In the genomic region with DNA sequence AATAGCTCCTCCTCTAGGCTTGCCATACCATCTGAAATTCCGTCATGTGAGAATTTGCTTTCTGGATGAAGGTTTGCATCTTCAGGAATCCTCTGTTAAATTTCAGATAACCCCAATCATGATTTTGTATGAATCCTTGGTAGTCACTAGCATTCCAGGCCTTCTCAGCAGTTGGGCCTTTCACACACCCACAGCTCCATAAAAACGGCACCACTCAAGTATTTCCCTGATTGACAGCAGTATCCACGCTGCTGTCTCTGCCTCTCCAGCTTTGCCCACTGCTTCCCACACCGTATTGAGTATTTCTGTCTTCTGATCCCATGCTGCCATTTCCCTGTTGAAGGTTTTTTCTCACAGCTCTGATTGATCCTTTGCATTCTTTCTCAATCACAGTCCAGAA, we compare ENCODE assay signal across 27 cellular contexts.
"Had no signal": no experiment of that assay in that cellular context is flagged by ENCODE, and none has a peak within 500 bp of the region (broad histone marks: within the 10 kb centered on the region; RNA-seq: fewer than 3 reads in every experiment).

No MANE protein-coding gene starts in this region.

- H3K27me3 ChIP-seq: colonic mucosa, gastrocnemius medialis, heart left ventricle had no signal

- DNase-seq: colonic mucosa; cortex of kidney; effector CD8-positive, alpha-beta T cell; effector memory CD8-positive, alpha-beta T cell; endodermal cell; erythroblast; esophagus squamous epithelium; foreskin fibroblast; foreskin melanocyte; gastrocnemius medialis; heart left ventricle; hypothalamus; immature natural killer cell; islet precursor cell; kidney; kidney glomerular epithelial cell; left colon; left ventricle myocardium inferior; lower lobe of right lung; mesenchymal stem cell; mucosa of descending colon had no signal

- H3K79me2 ChIP-seq: hepatocyte had no signal

- H3K9me3 Mint-ChIP-seq: dendritic cell treated with granulocyte-macrophage colony-stimulating factor and Interleukin-4, amounts not matched to agents 40 ng/mL and 50 ng/mL, for 4 days; effector memory CD8-positive, alpha-beta T cell; endodermal cell; immature natural killer cell; mesothelial cell of epicardium had no signal

- H2AFZ ChIP-seq: hepatocyte had no signal

- H3K36me3 ChIP-seq: colonic mucosa, esophagus squamous epithelium, gastrocnemius medialis, heart left ventricle, left ventricle myocardium inferior, lower lobe of right lung had no signal

- H3K4me3 Mint-ChIP-seq: dendritic cell treated with granulocyte-macrophage colony-stimulating factor and Interleukin-4, amounts not matched to agents 40 ng/mL and 50 ng/mL, for 4 days; effector memory CD8-positive, alpha-beta T cell; endodermal cell; immature natural killer cell; mesothelial cell of epicardium had no signal

- ATAC-seq: effector memory CD8-positive, alpha-beta T cell; esophagus mucosa; heart left ventricle; left colon; left lobe of liver; lower lobe of right lung; mucosa of descending colon had no signal

- H3K9me3 ChIP-seq: colonic mucosa, esophagus squamous epithelium, gastrocnemius medialis, heart left ventricle, left ventricle myocardium inferior, lower lobe of right lung, mucosa of descending colon had no signal

- H3K36me3 Mint-ChIP-seq: immature natural killer cell, mesothelial cell of epicardium had no signal

- H3K27ac ChIP-seq: colonic mucosa, epithelial cell of prostate, esophagus squamous epithelium, hepatocyte, lower lobe of right lung had no signal

- H3K27ac Mint-ChIP-seq: dendritic cell treated with granulocyte-macrophage colony-stimulating factor and Interleukin-4, amounts not matched to agents 40 ng/mL and 50 ng/mL, for 4 days; effector memory CD8-positive, alpha-beta T cell; endodermal cell; immature natural killer cell; mesothelial cell of epicardium had no signal

- H3K4me1 ChIP-seq: colonic mucosa, esophagus squamous epithelium, lower lobe of right lung had no signal

- H3K4me1 Mint-ChIP-seq: immature natural killer cell had no signal

- H3K4me2 ChIP-seq: hepatocyte had no signal

- H3K4me3 ChIP-seq: colonic mucosa, esophagus squamous epithelium, gastrocnemius medialis, heart left ventricle, hepatocyte, left ventricle myocardium inferior, lower lobe of right lung, mucosa of descending colon had no signal
